ENCODE assay signal across 28 cellular contexts in the genomic region with DNA sequence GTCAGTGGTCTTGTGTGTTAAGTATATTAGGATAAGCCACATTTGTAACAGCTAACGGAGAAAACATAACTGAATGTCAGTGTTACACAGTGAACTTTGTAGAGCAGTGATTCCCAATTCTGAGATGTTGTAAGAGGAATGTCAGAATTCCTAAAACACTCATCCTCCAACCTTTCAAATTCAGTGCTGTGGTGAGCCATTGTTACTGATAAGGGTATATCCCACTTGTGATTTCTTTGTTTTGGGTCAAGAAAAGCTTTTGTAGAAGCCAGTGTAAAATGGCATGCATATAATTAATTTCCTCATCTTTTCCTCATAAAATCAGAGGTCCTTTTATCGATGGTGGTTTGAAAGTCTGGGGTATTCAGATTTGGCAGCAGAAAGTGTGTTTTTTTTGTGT.
DNase-seq lines count a peak whose midpoint lies in the region; ATAC-seq, FAIRE-seq and TF ChIP-seq lines count a peak whose summit lies in the region.
"Had no signal": no experiment of that assay in that cellular context is flagged by ENCODE, and none has a peak within 500 bp of the region (broad histone marks: within the 10 kb centered on the region; RNA-seq: fewer than 3 reads in every experiment).

No MANE protein-coding gene starts in this region.

- no peak overlapping the region for H4K91ac ChIP-seq in H1 (replicated peaks; ENCODE audit: insufficient read length, low read length)

- no peak overlapping the region for H3K56ac ChIP-seq in H1 (replicated peaks; ENCODE audit: insufficient read length, low read depth, low read length)

- H3K4me1 ChIP-seq in H1 (replicated peaks in 1 of 4; ENCODE audit: control insufficient read depth in 3 of 4, insufficient read depth in 4 of 4, low read length in 3 of 4), result no peaks in the 10 kb centered on the region; a peak in 3 of 7 replicates
- peaks cover 28 to 46% (median 36%) of the 10 kb centered on the region in 4 donors for H3K4me1 ChIP-seq in esophagus muscularis mucosa
- H3K4me1 ChIP-seq in sigmoid colon, result peaks cover 0 to 48% (median 33%) of the 10 kb centered on the region in 4 donors
- H3K4me1 ChIP-seq: colonic mucosa had no signal

- H2BK5ac ChIP-seq in H1 (ENCODE audit: low read depth, low read length), result no peak overlapping the region

- no peak overlapping the region for H2BK120ac ChIP-seq in H1 (replicated peaks; ENCODE audit: low read depth, low read length)

- TF ChIP-seq EP300 in H1 (IDR thresholded peaks at IDR 0.05; ENCODE audit: borderline replicate concordance in 1 of 2, low read depth in 2 of 2, low read length in 2 of 2) (no peak), esophagus muscularis mucosa (IDR thresholded peaks at IDR 0.05) (no peak), sigmoid colon (IDR thresholded peaks at IDR 0.05) (no peak)

- H3K27ac ChIP-seq in H1 (ENCODE audit: low read depth, low read length) (no peak overlapping the region), esophagus muscularis mucosa (replicated peaks in 1 of 4) (no peak overlapping the region), sigmoid colon (no peak overlapping the region)
- H3K27ac ChIP-seq: colonic mucosa, left ventricle myocardium inferior, suprapubic skin, WERI-Rb-1 had no signal

- no peak overlapping the region for H4K5ac ChIP-seq in H1 (ENCODE audit: insufficient read length, low read depth, low read length)

- H2BK20ac ChIP-seq in H1 (ENCODE audit: low read length), result no peak overlapping the region

- no peak overlapping the region for H4K8ac ChIP-seq in H1 (ENCODE audit: extremely low read depth, insufficient read depth, low read length)

- H3K9me3 ChIP-seq in H1 (ENCODE audit: insufficient read depth in 2 of 2, low read depth in 1 of 2, low read length in 1 of 2) (peaks cover 4 to 6% of the 10 kb centered on the region in 2 experiments; a peak in 1 of 4 replicates), esophagus muscularis mucosa (no peaks in the 10 kb centered on the region), sigmoid colon (no peaks in the 10 kb centered on the region)
- H3K9me3 ChIP-seq: colonic mucosa, left ventricle myocardium inferior, suprapubic skin had no signal

- H3K23ac ChIP-seq in H1 (ENCODE audit: insufficient read length), result no peak overlapping the region

- WGBS in H1 (ENCODE audit: extremely low coverage in 1 of 2, insufficient coverage in 1 of 2, insufficient read length in 1 of 2, insufficient replicate concordance in 2 of 2, low coverage in 1 of 2, low lambda C conversion rate in 2 of 2, missing lambda C conversion rate in 1 of 2), 2 experiments, result 74% methylated on average over 2 of the region's 2 CpGs; no CpG with 5 or more reads in 1 of the 2 experiments
- WGBS in esophagus muscularis mucosa, result 74% methylated on average over 2 of the region's 2 CpGs
- WGBS in sigmoid colon, 2 donors, result 89 to 90% methylated on average over 2 of the region's 2 CpGs

- H3K36me3 ChIP-seq in H1 (ENCODE audit: control insufficient read depth in 2 of 4, insufficient read depth in 4 of 4, low read length in 3 of 4) (no peaks in the 10 kb centered on the region; a peak in 1 of 8 replicates), esophagus muscularis mucosa (no peaks in the 10 kb centered on the region), sigmoid colon (no peaks in the 10 kb centered on the region)
- H3K36me3 ChIP-seq: colonic mucosa, heart right ventricle, left ventricle myocardium inferior, suprapubic skin, WERI-Rb-1 had no signal

- no peak overlapping the region for H3K4me2 ChIP-seq in H1 (ENCODE audit: insufficient read depth in 1 of 2, low read depth in 2 of 2, low read length in 2 of 2)

- H2BK15ac ChIP-seq in H1 (ENCODE audit: low read length), result no peak overlapping the region

- H2AK5ac ChIP-seq in H1 (ENCODE audit: low read depth, low read length), result no peak overlapping the region

- no peaks in the 10 kb centered on the region for H3K79me1 ChIP-seq in H1 (ENCODE audit: low read depth, low read length)

- no peak overlapping the region for H2AFZ ChIP-seq in H1 (ENCODE audit: low read length)

- H3K4me3 ChIP-seq in H1 (ENCODE audit: extremely low read depth in 1 of 4, insufficient read depth in 2 of 4, low read depth in 3 of 4, low read length in 4 of 4), result no peak overlapping the region
- no peak overlapping the region for H3K4me3 ChIP-seq in esophagus muscularis mucosa
- no peak overlapping the region for H3K4me3 ChIP-seq in sigmoid colon
- H3K4me3 ChIP-seq: colonic mucosa, GM12878, heart right ventricle, K562, left ventricle myocardium inferior, suprapubic skin had no signal

- TF ChIP-seq RAD21 in H1 (IDR thresholded peaks at IDR 0.05 in 1 of 2, conservative IDR thresholded peaks at IDR 0.05 in 1 of 2; ENCODE audit: low read depth in 2 of 2, low read length in 2 of 2), result no peak

- no peak overlapping the region for H3K14ac ChIP-seq in H1 (ENCODE audit: insufficient read length)

- no peaks in the 10 kb centered on the region for H3K27me3 ChIP-seq in H1 (replicated peaks in 1 of 4; ENCODE audit: control insufficient read depth in 3 of 4, extremely low read depth in 1 of 4, insufficient read depth in 3 of 4, low read length in 3 of 4)
- no peaks in the 10 kb centered on the region for H3K27me3 ChIP-seq in esophagus muscularis mucosa
- no peaks in the 10 kb centered on the region for H3K27me3 ChIP-seq in sigmoid colon
- H3K27me3 ChIP-seq: colonic mucosa, suprapubic skin had no signal

- intact Hi-C loops in esophagus muscularis mucosa (cut with DNase I), result loop anchor here (10.0 kb wide), 1 partner anchor 53 kb away; no protein-coding TSS in a partner anchor
- intact Hi-C loops in sigmoid colon (cut with DNase I), result loop anchor here (5.0 kb wide), 1 partner anchor 41 kb away; no protein-coding TSS in a partner anchor

- no peaks in the 10 kb centered on the region for H3K23me2 ChIP-seq in H1 (ENCODE audit: low read depth, low read length)

- ATAC-seq in omental fat pad (ENCODE audit: low FRiP score), result peak; percentile 47
- ATAC-seq: GM12878; K562; SK-N-SH treated with all-trans-retinoic acid at 6 μM for 48 hours; stimulated activated effector memory CD8-positive, alpha-beta T cell treated with anti-CD3 and anti-CD28 coated beads, Interleukin-12 subunit alpha, Interleukin-12 subunit beta, amount 100 ng/mL, for 72 hours had no signal

- no peak overlapping the region for H2BK12ac ChIP-seq in H1 (ENCODE audit: low read depth, low read length)

- POLR2A ChIA-PET in H1 (lab: Charles Lee; ENCODE audit: partially characterized antibody), result no interaction called here

- FAIRE-seq in D721Med (lab: Jason Lieb, UNC) (peak; percentile 46), H1 (lab: Jason Lieb, UNC) (peak; percentile 70)
- FAIRE-seq: GM12878, K562, urothelium cell line had no signal

- H3K4ac ChIP-seq in H1 (replicated peaks; ENCODE audit: insufficient read length, low read depth, low read length), result no peak overlapping the region

- peaks cover 0 to 3% of the 10 kb centered on the region in 2 experiments for H4K20me1 ChIP-seq in H1 (replicated peaks in 1 of 2; ENCODE audit: control insufficient read depth in 1 of 2, insufficient read depth in 2 of 2, low read length in 2 of 2)

- TF ChIP-seq POLR2A in H1 (IDR thresholded peaks at IDR 0.05; ENCODE audit: control extremely low read depth in 1 of 2, low read depth in 2 of 2, low read length in 2 of 2) (no peak), esophagus muscularis mucosa (IDR thresholded peaks at IDR 0.05; ENCODE audit: low read depth) (no peak), sigmoid colon (IDR thresholded peaks at IDR 0.05) (no peak)

- peaks cover 0 to 54% of the 10 kb centered on the region in 2 experiments; a peak in 2 of 4 replicates for H3K79me2 ChIP-seq in H1 (ENCODE audit: control insufficient read depth in 1 of 2, insufficient read depth in 2 of 2, low read length in 2 of 2)

- no peak overlapping the region for H3K18ac ChIP-seq in H1 (ENCODE audit: extremely low read depth, low read length)

- H3K9ac ChIP-seq in H1 (replicated peaks in 1 of 4; ENCODE audit: extremely low read depth in 1 of 4, low read depth in 3 of 4, low read length in 3 of 4), result no peak overlapping the region

- DNase-seq in D721Med (ENCODE audit: insufficient read length, low spot score) (no peak), M059J (ENCODE audit: low read depth) (peak; percentile 16), H1 (ENCODE audit: low read depth in 1 of 2, low spot score in 2 of 2) (no peak), omental fat pad (ENCODE audit: low spot score) (no peak), NCI-H2081 treated with DMSO at 0.1 percent for 48 hours (lab: John Stamatoyannopoulos, UW) (no peak), GF-D8 (lab: John Stamatoyannopoulos, UW) (no peak), esophagus muscularis mucosa (ENCODE audit: extremely low spot score) (no peak), sigmoid colon (no peak)
- DNase-seq: activated CD8-positive, alpha-beta memory T cell treated with anti-CD3 and anti-CD28 coated beads, Interleukin-2, amount 50 U/mL, for 4 hours; activated naive CD8-positive, alpha-beta T cell treated with anti-CD3 and anti-CD28 coated beads, Interleukin-2, amount 10 ng/mL, durations not matched to agents 7 days and 5 days; CD4-positive, alpha-beta T cell; colonic mucosa; H7; heart right ventricle; left ventricle myocardium inferior; MM.1S; NCI-H1436; NCI-H524 treated with DMSO at 0.1 percent for 48 hours; posterior cingulate gyrus; RPMI8226; stimulated activated CD4-positive, alpha-beta T cell treated with anti-CD3 and anti-CD28 coated beads, Interleukin-1b, Interleukin-23, amount 100 ng/mL, for 48 hours; WERI-Rb-1 had no signal

- CTCF ChIA-PET in H1 (lab: Charles Lee; ENCODE audit: partially characterized antibody), result no interaction called here

- TF ChIP-seq CTCF in D721Med (IDR thresholded peaks at IDR 0.05; ENCODE audit: insufficient read depth, missing control alignments), result no peak
- no peak for TF ChIP-seq CTCF in H1 (IDR thresholded peaks at IDR 0.05; ENCODE audit: control extremely low read depth in 1 of 3, insufficient read depth in 1 of 3, low read depth in 1 of 3, low read length in 3 of 3)
- TF ChIP-seq CTCF in omental fat pad (IDR thresholded peaks at IDR 0.05), result no peak
- TF ChIP-seq CTCF in esophagus muscularis mucosa (IDR thresholded peaks at IDR 0.05), result no peak
- TF ChIP-seq CTCF in sigmoid colon (IDR thresholded peaks at IDR 0.05), result no peak

TF ChIP-seq in H1, 55 proteins besides CTCF, POLR2A, EP300 and RAD21 (continues in another document):
- TF ChIP-seq ZNF274 (IDR thresholded peaks at IDR 0.05; ENCODE audit: borderline replicate concordance, extremely low read depth, low read length) (no peak), TAF7 (optimal IDR thresholded peaks at IDR 0.05; ENCODE audit: borderline replicate concordance, low read depth, low read length) (no peak), CBX8 (IDR thresholded peaks at IDR 0.05; ENCODE audit: borderline replicate concordance, low read depth, low read length) (no peak), RFX5 (IDR thresholded peaks at IDR 0.05; ENCODE audit: borderline replicate concordance, low read depth, low read length) (no peak), SUZ12 (IDR thresholded peaks at IDR 0.05; ENCODE audit: low read length) (no peak), FOSL1 (IDR thresholded peaks at IDR 0.05; ENCODE audit: insufficient read depth, low read depth, low read length) (no peak), RBBP5 (IDR thresholded peaks at IDR 0.05; ENCODE audit: borderline replicate concordance, low read depth, low read length) (no peak)
